28 cellular contexts compared by ENCODE assay signal in the genomic region with DNA sequence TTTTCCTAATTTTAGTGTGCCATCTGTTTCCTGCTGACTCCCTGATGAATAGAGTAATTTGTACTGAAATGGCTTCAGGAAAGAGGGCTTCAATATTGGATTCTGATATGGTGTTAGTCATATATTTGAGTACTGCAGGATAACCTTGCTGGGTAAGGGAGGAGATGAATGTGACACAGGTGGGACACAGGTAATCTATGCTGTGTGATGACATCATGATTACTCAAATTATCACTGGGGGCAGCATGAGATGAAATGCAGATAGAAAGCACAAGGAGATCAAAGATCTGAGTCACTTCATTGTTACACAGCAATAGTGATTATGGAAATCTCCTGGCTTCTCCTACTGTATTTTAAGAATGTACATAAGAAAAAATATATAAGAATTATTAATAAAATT.
"Had no signal": no experiment of that assay in that cellular context is flagged by ENCODE, and none has a peak within 500 bp of the region (broad histone marks: within the 10 kb centered on the region; RNA-seq: fewer than 3 reads in every experiment).

No MANE protein-coding gene starts in this region.

- H3K36me3 ChIP-seq: neural progenitor cell, ovary, spleen, suprapubic skin, tibial artery, transverse colon, upper lobe of right lung, uterus had no signal

- DNase-seq: natural killer cell; occipital lobe; ovary; posterior cingulate gyrus; psoas muscle; right cardiac atrium; spleen; stimulated activated CD4-positive, alpha-beta T cell treated with anti-CD3 and anti-CD28 coated beads, Interleukin-12 subunit alpha, Interleukin-12 subunit beta, amount 100 ng/mL, for 4 hours; stimulated activated CD4-positive, alpha-beta T cell treated with anti-CD3 and anti-CD28 coated beads, Interleukin-1b, Interleukin-23, amount 100 ng/mL, for 48 hours; stimulated activated CD4-positive, alpha-beta T cell treated with anti-CD3 and anti-CD28 coated beads, Interleukin-4, amount 100 ng/mL, for 1 hour; stimulated activated CD4-positive, alpha-beta T cell treated with anti-CD3 and anti-CD28 coated beads, Interleukin-4, amount 100 ng/mL, for 4 hours; stimulated activated CD8-positive, alpha-beta memory T cell treated with anti-CD3 and anti-CD28 coated beads, Interleukin-4, amount 100 ng/mL, for 48 hours; stimulated activated naive CD4-positive, alpha-beta T cell; stimulated activated naive CD8-positive, alpha-beta T cell treated with anti-CD3 and anti-CD28 coated beads, Interleukin-15, amount 100 ng/mL, for 72 hours; stimulated activated naive CD8-positive, alpha-beta T cell treated with anti-CD3 and anti-CD28 coated beads, Interleukin-15, Interleukin-2, amounts not matched to agents 100 U/mL and 50 U/mL, for 24 hours; substantia nigra; testis; tibial artery; transverse colon; upper lobe of right lung; uterus had no signal

- H3K9ac ChIP-seq: neural progenitor cell, parathyroid adenoma had no signal

- H3K9me3 ChIP-seq: ovary, psoas muscle, suprapubic skin, testis, tibial artery, transverse colon, upper lobe of right lung, uterus had no signal

- H3K27ac ChIP-seq: neural progenitor cell, ovary, parathyroid adenoma, psoas muscle, skin epidermis, spleen, suprapubic skin, testis, tibial artery, transverse colon, upper lobe of right lung, uterus had no signal

- ATAC-seq: natural killer cell; psoas muscle; right cardiac atrium; sciatic nerve; stimulated activated memory B cell treated with anti-CD40 and anti-IgM and Interleukin-4, amounts not matched to agents 10 μg/mL and 1 μg/mL and 100 μg/mL, for 72 hours; stimulated activated naive CD8-positive, alpha-beta T cell treated with anti-CD3 and anti-CD28 coated beads, Interleukin-15, amount 100 ng/mL, for 72 hours; stimulated activated naive CD8-positive, alpha-beta T cell treated with anti-CD3 and anti-CD28 coated beads, Interleukin-15, Interleukin-2, amounts not matched to agents 100 U/mL and 50 U/mL, for 24 hours; upper lobe of right lung had no signal

- H2AFZ ChIP-seq: neural progenitor cell, parathyroid adenoma had no signal

- H3K4me1 ChIP-seq: neural progenitor cell, parathyroid adenoma, psoas muscle, spleen, suprapubic skin, testis, tibial artery, transverse colon, upper lobe of right lung, uterus had no signal

- H3K79me2 ChIP-seq: parathyroid adenoma had no signal

- H3K4me3 ChIP-seq: neural progenitor cell, ovary, psoas muscle, skin epidermis, smooth muscle cell, spleen, suprapubic skin, testis, tibial artery, transverse colon, upper lobe of right lung, uterus had no signal

- H3K27me3 ChIP-seq: neural progenitor cell, ovary, spleen, suprapubic skin, testis, tibial artery, transverse colon, upper lobe of right lung, uterus had no signal

- H3K4me2 ChIP-seq: neural progenitor cell, smooth muscle cell had no signal
